Comparison of ENCODE assay signal across 19 cellular contexts in genomic region chr6:122494665-122495272, GRCh38. TPM values are rescaled to one million over a fixed set of nuclear protein-coding genes. Genes with fewer than 3 reads are reported as not detected.
DNase-seq lines count a peak whose midpoint lies in the region; ATAC-seq and TF ChIP-seq lines count a peak whose summit lies in the region.
"Had no signal": no experiment of that assay in that cellular context is flagged by ENCODE, and none has a peak within 500 bp of the region (broad histone marks: within the 10 kb centered on the region; RNA-seq: fewer than 3 reads in every experiment).

No MANE protein-coding gene starts in this region.

- H3K27ac ChIP-seq in BLaER1 treated with 17β-estradiol and CSF1 and Interleukin-3, amounts not matched to agents 10 nM and 100 nM = peak overlapping the region in 9 of 11 experiments; percentile 24 to 80 (median 64); a peak in 16 of 22 replicates
- H3K27ac ChIP-seq in substantia nigra (ENCODE audit: low read depth, low read length, poor library complexity, severe bottlenecking) (no peak overlapping the region), foreskin keratinocyte (no peak overlapping the region)
- H3K27ac ChIP-seq: body of pancreas, GM23248, skin epidermis, vagina had no signal

- H3K9ac ChIP-seq in BLaER1 treated with 17β-estradiol and CSF1 and Interleukin-3, amounts not matched to agents 10 nM and 100 nM = peak overlapping the region in 4 of 11 experiments; percentile 25 to 53 (median 42); a peak in 5 of 22 replicates
- H3K9ac ChIP-seq: GM23248 had no signal

- ATAC-seq in left colon (peak; percentile 80), foreskin keratinocyte (no peak)
- ATAC-seq: body of pancreas, left cardiac atrium had no signal

- no peaks in the 10 kb centered on the region for H4K20me1 ChIP-seq in BLaER1 treated with 17β-estradiol and CSF1 and Interleukin-3, amounts not matched to agents 10 nM and 100 nM

- peaks cover 17 to 41% (median 28%) of the 10 kb centered on the region in 10 experiments for H3K4me1 ChIP-seq in BLaER1 treated with 17β-estradiol and CSF1 and Interleukin-3, amounts not matched to agents 10 nM and 100 nM
- no peaks in the 10 kb centered on the region for H3K4me1 ChIP-seq in foreskin keratinocyte
- H3K4me1 ChIP-seq: body of pancreas, vagina had no signal

- intact Hi-C loops in left colon (cut with DNase I, micrococcal nuclease) = no loop called here

- no peaks in the 10 kb centered on the region for H3K27me3 ChIP-seq in BLaER1 treated with 17β-estradiol and CSF1 and Interleukin-3, amounts not matched to agents 10 nM and 100 nM
- H3K27me3 ChIP-seq in foreskin keratinocyte (no peaks in the 10 kb centered on the region), MG63 (no peaks in the 10 kb centered on the region)
- H3K27me3 ChIP-seq: body of pancreas, vagina had no signal

- DNase-seq in DMS53 (lab: John Stamatoyannopoulos, UW) (peak; percentile 93), NCI-H69 (lab: John Stamatoyannopoulos, UW) (peak; percentile 25), left colon (peak in 1 of 2 donors; percentile 21), substantia nigra (lab: John Stamatoyannopoulos, UW) (no peak), foreskin keratinocyte (no peak), MG63 (no peak)
- DNase-seq: activated CD4-positive, alpha-beta memory T cell treated with anti-CD3 and anti-CD28 coated beads for 36 hours; activated T-cell treated with anti-CD3 and anti-CD28 coated beads, Interleukin-2, amount 50 U/mL, for 24 hours; DMS 273 treated with DMSO at 0.1 percent for 48 hours; GM23248; Karpas-422; left cardiac atrium; NCI-H1930; RPMI8226; stimulated activated CD4-positive, alpha-beta T cell treated with anti-CD3 and anti-CD28 coated beads, Interleukin-4, amount 100 ng/mL, for 1 hour had no signal

- peaks cover 0 to 7% (median 0%) of the 10 kb centered on the region in 11 experiments; a peak in 2 of 22 replicates for H3K36me3 ChIP-seq in BLaER1 treated with 17β-estradiol and CSF1 and Interleukin-3, amounts not matched to agents 10 nM and 100 nM
- no peaks in the 10 kb centered on the region for H3K36me3 ChIP-seq in MG63
- H3K36me3 ChIP-seq: vagina had no signal

- peak overlapping the region in 4 of 10 experiments; percentile 4 to 46 (median 17); a peak in 4 of 20 replicates for H3K4me3 ChIP-seq in BLaER1 treated with 17β-estradiol and CSF1 and Interleukin-3, amounts not matched to agents 10 nM and 100 nM
- no peak overlapping the region for H3K4me3 ChIP-seq in MG63
- H3K4me3 ChIP-seq: body of pancreas, GM23248, skin epidermis, vagina had no signal

- peak overlapping the region; percentile 1 to 86 (median 79); a peak in 21 of 22 replicates for H3K4me2 ChIP-seq in BLaER1 treated with 17β-estradiol and CSF1 and Interleukin-3, amounts not matched to agents 10 nM and 100 nM

- peaks cover 33 to 50% (median 41%) of the 10 kb centered on the region in 11 experiments for H3K9me3 ChIP-seq in BLaER1 treated with 17β-estradiol and CSF1 and Interleukin-3, amounts not matched to agents 10 nM and 100 nM (replicated peaks in 1 of 11)
- H3K9me3 ChIP-seq in MG63 = no peaks in the 10 kb centered on the region
- H3K9me3 ChIP-seq: body of pancreas, vagina had no signal

- no peak for TF ChIP-seq CTCF in foreskin keratinocyte (conservative IDR thresholded peaks at IDR 0.05)

RNA-seq across cellular contexts. Expression of gene SERINC1, which starts 23.2 kb away (rescaled TPM):
- total RNA-seq in left colon (100 to 1,000 TPM in 1 of 2 donors, 10 to 100 TPM in 1; 90.9 to 144 TPM), foreskin keratinocyte (70.4 and 83.1 TPM in 2 replicates)
- 27.6 and 28.5 TPM in 2 replicates for polyA plus RNA-seq in foreskin keratinocyte
- total RNA-seq in MG63 (2014; rRNA removed; shearing (Covaris generic); ENCODE audit: low replicate concordance) = 50.5 and 77.6 TPM in 2 replicates

Comparison
In these comparisons a context has a peak if more than half of its experiments do, and no peak if none do; other contexts are left out.
1. H3K27ac ChIP-seq: peak in BLaER1 treated with 17β-estradiol and CSF1 and Interleukin-3, amounts not matched to agents 10 nM and 100 nM (9 of 11); none in substantia nigra (single experiment) and foreskin keratinocyte (single experiment).
2. DNase-seq: peak in DMS53 (single experiment) and NCI-H69 (single experiment); none in substantia nigra (0 of 49), foreskin keratinocyte (0 of 2) and MG63 (single experiment).